In genomic region chr1:42681771-42682483, GRCh38 we compare ENCODE assay signal across 8 cellular contexts. TPM values are rescaled to one million over a fixed set of nuclear protein-coding genes. Genes with fewer than 3 reads are reported as not detected.
DNase-seq lines count a peak whose midpoint lies in the region; ATAC-seq and TF ChIP-seq lines count a peak whose summit lies in the region.

TSS of gene YBX1 (plus strand) at chr1:42682418. CDS start at chr1:42682566, 148 bp downstream.

- H3K4me1 ChIP-seq in osteoblast (ENCODE audit: insufficient read depth, low read length) (peaks cover 51% of the 10 kb centered on the region), thoracic aorta (ENCODE audit: control insufficient read depth in 1 of 2, low read depth in 2 of 2) (peaks cover 32 to 51% of the 10 kb centered on the region in 2 donors)

- H3K27ac ChIP-seq in osteoblast (ENCODE audit: low read depth, low read length) (peak within 1 kb of the TSS; percentile 90), thoracic aorta (peak within 1 kb of the TSS; percentile 78 to 85)

- no peaks in the 10 kb centered on the region for H3K9me3 Mint-ChIP-seq in activated naive CD8-positive, alpha-beta T cell (ENCODE audit: low read depth)
- peaks cover 10% of the 10 kb centered on the region for H3K9me3 Mint-ChIP-seq in glutamatergic neuron (ENCODE audit: unreplicated experiment)

- no peaks in the 10 kb centered on the region for H3K27me3 ChIP-seq in osteoblast (ENCODE audit: insufficient read depth, low read length)
- no peaks in the 10 kb centered on the region for H3K27me3 ChIP-seq in thoracic aorta (replicated peaks; ENCODE audit: insufficient read depth)

- no peaks in the 10 kb centered on the region for H3K27me3 Mint-ChIP-seq in activated naive CD8-positive, alpha-beta T cell
- peaks cover 10% of the 10 kb centered on the region for H3K27me3 Mint-ChIP-seq in glutamatergic neuron (ENCODE audit: unreplicated experiment)

- H3K79me2 ChIP-seq in osteoblast (ENCODE audit: insufficient read depth, low read length), result peaks cover 47% of the 10 kb centered on the region

- peak; percentile 99 for DNase-seq in GM10248 (ENCODE audit: extremely low spot score)
- DNase-seq in NCI-H1105 (lab: John Stamatoyannopoulos, UW), result peak; percentile 97
- DNase-seq in SKM-1 treated with dmso at 0.1 percent for 144 hours (lab: John Stamatoyannopoulos, UW; ENCODE audit: unreplicated experiment), result peak; percentile 97
- DNase-seq in glutamatergic neuron, result peak; percentile 96
- peak; percentile 99 for DNase-seq in osteoblast (ENCODE audit: insufficient read length, low spot score, missing footprints)
- peak; percentile 91 for DNase-seq in thoracic aorta (ENCODE audit: low spot score)

- H3K27ac Mint-ChIP-seq in activated naive CD8-positive, alpha-beta T cell, result peak within 1 kb of the TSS; percentile 99
- peak within 1 kb of the TSS; percentile 95 for H3K27ac Mint-ChIP-seq in glutamatergic neuron (ENCODE audit: unreplicated experiment)

- CTCF ChIA-PET in GM10248 (lab: Yijun Ruan, JAX), result interaction anchor here (1.0 to 1.8 kb wide), 3 partner anchors 10 to 271 kb away, joined by 3 to 4 read pairs (median 3); no protein-coding TSS in a partner anchor

- H3K4me3 ChIP-seq in osteoblast (ENCODE audit: insufficient read depth, low read length), result peak within 1 kb of the TSS; percentile 90
- peak within 1 kb of the TSS; percentile 94 for H3K4me3 ChIP-seq in thoracic aorta

- H3K9me3 ChIP-seq in osteoblast (ENCODE audit: low read depth, low read length) (no peaks in the 10 kb centered on the region), thoracic aorta (no peaks in the 10 kb centered on the region)

- H2AFZ ChIP-seq in osteoblast (ENCODE audit: low read length), result peak within 1 kb of the TSS; percentile 90

- peaks cover 37% of the 10 kb centered on the region for H4K20me1 ChIP-seq in osteoblast (ENCODE audit: insufficient read depth, low read length)

- H3K4me1 Mint-ChIP-seq in activated naive CD8-positive, alpha-beta T cell (ENCODE audit: low read depth), result peaks cover 52% of the 10 kb centered on the region
- H3K4me1 Mint-ChIP-seq in glutamatergic neuron (ENCODE audit: low read depth, unreplicated experiment), result peaks cover 39% of the 10 kb centered on the region

- peaks cover 18% of the 10 kb centered on the region for H3K36me3 ChIP-seq in osteoblast (ENCODE audit: insufficient read depth, low read length)
- peaks cover 2% of the 10 kb centered on the region for H3K36me3 ChIP-seq in thoracic aorta

- peak within 1 kb of the TSS; percentile 99 for H3K4me3 Mint-ChIP-seq in activated naive CD8-positive, alpha-beta T cell
- peak within 1 kb of the TSS; percentile 94 for H3K4me3 Mint-ChIP-seq in glutamatergic neuron (ENCODE audit: unreplicated experiment)

- ATAC-seq in HG02623 (IDR thresholded peaks at IDR 0.05; ENCODE audit: unreplicated experiment) (peak; percentile 85), thoracic aorta (ENCODE audit: insufficient number of reproducible peaks, low FRiP score, low read depth) (peak; percentile 100)

- peaks cover 22% of the 10 kb centered on the region for H3K36me3 Mint-ChIP-seq in activated naive CD8-positive, alpha-beta T cell
- no peaks in the 10 kb centered on the region for H3K36me3 Mint-ChIP-seq in glutamatergic neuron (ENCODE audit: unreplicated experiment)

- no peak for TF ChIP-seq CTCF in GM10248 (IDR thresholded peaks at IDR 0.05; ENCODE audit: control extremely low read depth, extremely low read depth, low read depth, missing control alignments)
- TF ChIP-seq CTCF in glutamatergic neuron (IDR thresholded peaks at IDR 0.05; ENCODE audit: partially characterized antibody, unreplicated experiment), result no peak
- TF ChIP-seq CTCF in osteoblast (IDR thresholded peaks at IDR 0.05; ENCODE audit: extremely low read depth, low read depth, low read length), result no peak
- TF ChIP-seq CTCF in thoracic aorta (IDR thresholded peaks at IDR 0.05), result no peak

- H3K4me2 ChIP-seq in osteoblast (ENCODE audit: insufficient read depth, low read length), result peak within 1 kb of the TSS; percentile 99

- POLR2A ChIA-PET in GM10248 (lab: Yijun Ruan, JAX), result interaction anchor here (0.6 to 2.4 kb wide), 11 partner anchors 9 to 84 kb away, joined by 3 to 13 read pairs (median 4); no protein-coding TSS in a partner anchor

RNA-seq across cellular contexts. Expression of gene YBX1, which starts in this region (rescaled TPM):
- total RNA-seq in glutamatergic neuron (ENCODE audit: unreplicated experiment) (531 TPM), osteoblast (481 and 491 TPM in 2 replicates), thoracic aorta (100 to 1,000 TPM; 301 to 392 TPM)

Comparison
In these comparisons a context has a peak if more than half of its experiments do, and no peak if none do; other contexts are left out.
1. Peak in every context shown above with its lines: DNase-seq, ATAC-seq, H3K4me3 ChIP-seq and H3K27ac ChIP-seq.